1 cellular context compared by ENCODE assay signal in genomic region chr11:65454696-65455456, GRCh38.
A peak's percentile ranks its signal among the peaks of the same experiment; 100 is the strongest.
TF ChIP-seq lines count a peak whose summit lies in the region.

No MANE protein-coding gene starts in this region.

TF ChIP-seq in IMR-90, 13 proteins besides CTCF, POLR2A, EP300 and RAD21:
- peak; percentile 33 for TF ChIP-seq USF2 (IDR thresholded peaks at IDR 0.05; ENCODE audit: low read depth, low read length)
- TF ChIP-seq MAZ (IDR thresholded peaks at IDR 0.05; ENCODE audit: borderline replicate concordance, low read depth, low read length), result peak; percentile 9; the same call in 1 of the 2 replicates
- TF ChIP-seq NFE2L2 (IDR thresholded peaks at IDR 0.05; ENCODE audit: low read depth, low read length), result no peak
